8 cellular contexts compared by ENCODE assay signal in the genomic region with DNA sequence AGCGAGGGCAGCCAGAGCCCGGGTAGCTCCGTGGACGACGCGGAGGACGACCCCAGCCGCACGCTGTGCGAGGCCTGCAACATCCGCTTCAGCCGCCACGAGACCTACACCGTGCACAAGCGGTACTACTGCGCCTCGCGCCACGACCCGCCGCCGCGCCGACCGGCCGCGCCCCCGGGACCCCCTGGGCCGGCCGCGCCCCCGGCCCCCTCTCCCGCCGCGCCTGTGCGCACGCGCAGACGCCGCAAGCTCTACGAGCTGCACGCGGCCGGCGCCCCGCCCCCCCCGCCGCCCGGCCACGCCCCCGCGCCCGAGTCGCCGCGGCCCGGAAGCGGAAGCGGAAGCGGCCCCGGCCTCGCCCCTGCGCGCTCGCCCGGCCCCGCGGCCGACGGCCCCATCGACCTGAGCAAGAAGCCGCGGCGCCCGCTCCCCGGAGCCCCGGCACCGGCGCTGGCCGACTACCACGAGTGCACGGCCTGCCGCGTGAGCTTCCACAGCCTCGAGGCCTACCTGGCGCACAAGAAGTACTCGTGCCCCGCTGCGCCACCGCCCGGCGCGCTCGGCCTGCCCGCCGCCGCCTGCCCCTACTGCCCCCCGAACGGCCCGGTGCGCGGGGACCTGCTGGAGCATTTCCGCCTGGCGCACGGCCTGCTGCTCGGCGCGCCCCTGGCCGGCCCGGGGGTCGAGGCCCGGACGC.
DNase-seq lines count a peak whose midpoint lies in the region; ATAC-seq lines count a peak whose summit lies in the region.

No MANE protein-coding gene starts in this region.

- H3K36me3 ChIP-seq in mucosa of rectum (ENCODE audit: control insufficient read depth in 2 of 2, insufficient read depth in 2 of 2, low read length in 2 of 2) = no peaks in the 10 kb centered on the region

- peak overlapping the region; percentile 72 to 73 for H3K4me3 ChIP-seq in mucosa of rectum (ENCODE audit: low read length in 2 of 2)

- H3K4me1 ChIP-seq in mucosa of rectum (ENCODE audit: control insufficient read depth in 2 of 2, insufficient read depth in 2 of 2, low read length in 2 of 2) = peaks cover 5 to 7% of the 10 kb centered on the region in 2 donors

- DNase-seq in DMS153 treated with DMSO at 0.1 percent for 48 hours (lab: John Stamatoyannopoulos, UW; ENCODE audit: unreplicated experiment) = peak; percentile 29
- DNase-seq in NCI-H1105 treated with DMSO at 0.1 percent for 48 hours (lab: John Stamatoyannopoulos, UW) = peak; percentile 34
- peak; percentile 81 for DNase-seq in activated CD8-positive, alpha-beta memory T cell treated with anti-CD3 and anti-CD28 coated beads, Interleukin-2, amount 50 U/mL, for 4 hours
- DNase-seq in epidermal melanocyte (ENCODE audit: insufficient read length, low spot score) = peak; percentile 88
- DNase-seq in stimulated activated CD8-positive, alpha-beta memory T cell treated with anti-CD3 and anti-CD28 coated beads, Interleukin-4, amount 100 ng/mL, for 24 hours (ENCODE audit: low read depth) = peak; percentile 73
- DNase-seq in AML-193 (lab: John Stamatoyannopoulos, UW) = no peak

- peak overlapping the region; percentile 88 to 90 for H3K27ac ChIP-seq in mucosa of rectum (ENCODE audit: low read depth in 2 of 2, low read length in 2 of 2)

- no peaks in the 10 kb centered on the region for H3K9me3 ChIP-seq in mucosa of rectum (ENCODE audit: control insufficient read depth in 2 of 2, low read length in 2 of 2)

- peak; percentile 54 for ATAC-seq in GM21619 (IDR thresholded peaks at IDR 0.05; ENCODE audit: unreplicated experiment)

- peak overlapping the region; percentile 65 to 92 for H3K9ac ChIP-seq in mucosa of rectum (ENCODE audit: low read depth in 1 of 2, low read length in 2 of 2)

- peaks cover 7 to 9% of the 10 kb centered on the region in 2 donors for H3K27me3 ChIP-seq in mucosa of rectum (ENCODE audit: control insufficient read depth in 2 of 2, insufficient read depth in 2 of 2, low read length in 2 of 2)

Comparison
In these comparisons a context has a peak if more than half of its experiments do, and no peak if none do; other contexts are left out.
1. DNase-seq: peak in DMS153 treated with DMSO at 0.1 percent for 48 hours (single experiment), NCI-H1105 treated with DMSO at 0.1 percent for 48 hours (single experiment), activated CD8-positive, alpha-beta memory T cell treated with anti-CD3 and anti-CD28 coated beads, Interleukin-2, amount 50 U/mL, for 4 hours (single experiment), epidermal melanocyte (single experiment) and stimulated activated CD8-positive, alpha-beta memory T cell treated with anti-CD3 and anti-CD28 coated beads, Interleukin-4, amount 100 ng/mL, for 24 hours (single experiment); none in AML-193 (0 of 2).